ENCODE assay signal across 23 cellular contexts in the genomic region with DNA sequence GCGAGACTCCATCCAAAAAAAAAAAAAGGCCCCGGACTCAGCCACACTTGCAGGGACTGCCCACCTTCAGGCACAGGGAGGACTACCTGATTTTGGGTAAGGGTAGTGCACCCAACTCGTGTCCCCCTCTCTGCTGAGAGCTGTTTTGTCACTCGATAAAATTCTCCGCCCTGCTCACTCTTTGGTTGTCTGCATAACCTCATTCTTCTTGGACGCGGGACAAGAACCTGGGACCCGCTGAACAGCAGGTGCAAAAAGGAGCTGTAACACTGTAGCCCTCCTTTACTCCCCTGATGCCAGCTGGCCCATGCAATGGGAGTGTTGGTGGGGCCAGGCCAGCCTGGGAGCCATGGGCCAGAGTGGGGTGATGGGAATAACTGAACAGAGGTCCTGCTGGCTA. TPM values are rescaled to one million over a fixed set of nuclear protein-coding genes. Genes with fewer than 3 reads are reported as not detected.
"Had no signal": no experiment of that assay in that cellular context is flagged by ENCODE, and none has a peak within 500 bp of the region (broad histone marks: within the 10 kb centered on the region; RNA-seq: fewer than 3 reads in every experiment).

No MANE protein-coding gene starts in this region.

- H3K27me3 Mint-ChIP-seq: effector memory CD8-positive, alpha-beta T cell; type B pancreatic cell had no signal

- H3K4me3 Mint-ChIP-seq: dendritic cell treated with granulocyte-macrophage colony-stimulating factor and Interleukin-4, amounts not matched to agents 40 ng/mL and 50 ng/mL, for 4 days; effector memory CD8-positive, alpha-beta T cell; naive thymus-derived CD4-positive, alpha-beta T cell; nephron progenitor cell; stimulated activated effector memory CD8-positive, alpha-beta T cell treated with anti-CD3 and anti-CD28 coated beads, Interleukin-12 subunit alpha, Interleukin-12 subunit beta, amount 100 ng/mL, for 72 hours; type B pancreatic cell had no signal

- H3K4me1 ChIP-seq: foreskin keratinocyte, parathyroid adenoma, prostate gland, right lobe of liver had no signal

- H3K27ac Mint-ChIP-seq: dendritic cell treated with granulocyte-macrophage colony-stimulating factor and Interleukin-4, amounts not matched to agents 40 ng/mL and 50 ng/mL, for 4 days; nephron progenitor cell; type B pancreatic cell had no signal

- H3K36me3 Mint-ChIP-seq: stimulated activated effector memory CD8-positive, alpha-beta T cell treated with anti-CD3 and anti-CD28 coated beads, Interleukin-12 subunit alpha, Interleukin-12 subunit beta, amount 100 ng/mL, for 72 hours had no signal

- H3K4me1 Mint-ChIP-seq: stimulated activated effector memory CD8-positive, alpha-beta T cell treated with anti-CD3 and anti-CD28 coated beads, Interleukin-12 subunit alpha, Interleukin-12 subunit beta, amount 100 ng/mL, for 72 hours had no signal

- H3K36me3 ChIP-seq: esophagus squamous epithelium, prostate gland, right lobe of liver, suprapubic skin, thyroid gland had no signal

- DNase-seq: effector memory CD8-positive, alpha-beta T cell; esophagus squamous epithelium; foreskin keratinocyte; kidney; left cardiac atrium; left ventricle myocardium superior; mesenchymal stem cell; naive thymus-derived CD4-positive, alpha-beta T cell; nephron progenitor cell; retina; right lobe of liver; stimulated activated CD4-positive, alpha-beta T cell treated with anti-CD3 and anti-CD28 coated beads, Interleukin-4, amount 100 ng/mL, for 1 hour; stimulated activated CD8-positive, alpha-beta memory T cell treated with anti-CD3 and anti-CD28 coated beads, Interleukin-4, amount 100 ng/mL, for 48 hours; stimulated activated naive CD8-positive, alpha-beta T cell treated with anti-CD3 and anti-CD28 coated beads, Interleukin-15, Interleukin-2, amounts not matched to agents 100 U/mL and 50 U/mL, for 24 hours; thyroid gland had no signal

- H3K79me2 ChIP-seq: parathyroid adenoma had no signal

- ATAC-seq: effector memory CD8-positive, alpha-beta T cell; foreskin keratinocyte; left cardiac atrium; left ventricle myocardium superior; naive thymus-derived CD4-positive, alpha-beta T cell; right lobe of liver; stimulated activated effector memory CD8-positive, alpha-beta T cell treated with anti-CD3 and anti-CD28 coated beads, Interleukin-12 subunit alpha, Interleukin-12 subunit beta, amount 100 ng/mL, for 72 hours; stimulated activated naive CD8-positive, alpha-beta T cell treated with anti-CD3 and anti-CD28 coated beads, Interleukin-15, Interleukin-2, amounts not matched to agents 100 U/mL and 50 U/mL, for 24 hours had no signal

- H3K4me3 ChIP-seq: esophagus squamous epithelium, lung, prostate gland, right lobe of liver, suprapubic skin, thyroid gland had no signal

- H2AFZ ChIP-seq: parathyroid adenoma had no signal

- H3K27ac ChIP-seq: epithelial cell of prostate, esophagus squamous epithelium, foreskin keratinocyte, parathyroid adenoma, prostate gland, right lobe of liver, suprapubic skin, thyroid gland had no signal

- H3K27me3 ChIP-seq: esophagus squamous epithelium, foreskin keratinocyte, right lobe of liver, suprapubic skin, thyroid gland had no signal

RNA-seq across cellular contexts. Expression of a gene that starts 10.6 kb away (rescaled TPM):
- total RNA-seq: foreskin keratinocyte had no signal
